Comparison of ENCODE assay signal across 8 cellular contexts in the genomic region with DNA sequence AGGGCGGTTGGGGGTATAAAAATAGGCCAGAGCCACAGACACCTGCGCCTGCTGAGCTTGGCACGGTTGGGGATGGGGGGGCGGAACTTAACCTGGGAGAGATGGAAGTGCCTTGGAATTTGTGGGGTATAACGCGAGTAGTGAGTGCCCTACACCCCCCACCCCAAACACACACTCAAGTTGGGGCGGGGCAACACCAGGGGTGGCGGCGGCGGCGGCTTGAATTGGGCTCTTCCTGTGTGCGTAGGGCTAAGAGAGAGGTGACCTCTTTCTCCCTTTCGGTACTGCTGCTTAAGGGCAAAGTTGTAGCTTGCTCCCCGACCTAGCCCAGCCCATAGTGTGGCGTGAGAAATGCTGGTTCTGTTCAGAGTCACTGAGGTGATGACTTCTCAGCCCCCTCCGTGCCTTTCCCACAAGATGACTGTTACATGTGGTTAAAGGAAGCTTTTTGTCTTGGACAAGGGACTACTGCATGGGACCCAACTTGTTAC. TPM values are rescaled to one million over a fixed set of nuclear protein-coding genes. Genes with fewer than 3 reads are reported as not detected.
A peak's percentile ranks its signal among the peaks of the same experiment; 100 is the strongest.
DNase-seq lines count a peak whose midpoint lies in the region; ATAC-seq lines count a peak whose summit lies in the region.

No MANE protein-coding gene starts in this region.

- no peaks in the 10 kb centered on the region for H3K27me3 Mint-ChIP-seq in activated naive CD8-positive, alpha-beta T cell treated with anti-CD3 and anti-CD28 coated beads, Interleukin-2, amount 10 ng/mL, durations not matched to agents 7 days and 5 days

- peaks cover 12% of the 10 kb centered on the region for H3K4me1 ChIP-seq in iPS-18a (ENCODE audit: control insufficient read depth, low read depth, low read length)

- in situ Hi-C loops in SK-MEL-5 (cut with HindIII; ENCODE audit: low pct_unique_long_range_greater_than_20kb, low sequenced_read_pairs) = no loop called here

- H3K4me3 Mint-ChIP-seq in activated naive CD8-positive, alpha-beta T cell treated with anti-CD3 and anti-CD28 coated beads, Interleukin-2, amount 10 ng/mL, durations not matched to agents 7 days and 5 days = peak overlapping the region; percentile 95

- H3K9ac ChIP-seq in iPS-18a (ENCODE audit: low read length) = peak overlapping the region; percentile 57

- ATAC-seq in HG03045 (IDR thresholded peaks at IDR 0.05; ENCODE audit: unreplicated experiment) = peak; percentile 48
- ATAC-seq in activated naive CD8-positive, alpha-beta T cell treated with anti-CD3 and anti-CD28 coated beads, Interleukin-2, amount 10 ng/mL, durations not matched to agents 7 days and 5 days (ENCODE audit: low read depth) = peak; percentile 58

- H3K9me3 ChIP-seq in iPS-18a (ENCODE audit: control insufficient read depth, low read depth, low read length) = peaks cover 9% of the 10 kb centered on the region

- H3K36me3 Mint-ChIP-seq in activated naive CD8-positive, alpha-beta T cell treated with anti-CD3 and anti-CD28 coated beads, Interleukin-2, amount 10 ng/mL, durations not matched to agents 7 days and 5 days = peaks cover 13% of the 10 kb centered on the region

- DNase-seq in NCI-H510A treated with DMSO at 0.1 percent for 48 hours (lab: John Stamatoyannopoulos, UW) (peak; percentile 62), NCI-H510A (lab: John Stamatoyannopoulos, UW) (no peak), SK-MEL-5 (ENCODE audit: low read depth, low spot score) (peak; percentile 1), KG1 (lab: John Stamatoyannopoulos, UW) (no peak)
- DNase-seq in activated naive CD8-positive, alpha-beta T cell treated with anti-CD3 and anti-CD28 coated beads, Interleukin-2, amount 10 ng/mL, durations not matched to agents 7 days and 5 days = peak; percentile 59
- DNase-seq in stimulated activated CD4-positive, alpha-beta T cell treated with anti-CD3 and anti-CD28 coated beads, Interleukin-15, amount 100 ng/mL, for 24 hours = peak; percentile 73

- POLR2A ChIA-PET in activated naive CD8-positive, alpha-beta T cell treated with anti-CD3 and anti-CD28 coated beads, Interleukin-2, amount 10 ng/mL, durations not matched to agents 7 days and 5 days (lab: Charles Lee) = interaction anchor here (0.9 to 2.9 kb wide), 7 partner anchors 8 to 464 kb away, joined by 3 to 22 read pairs (median 3); no protein-coding TSS in a partner anchor

- no peaks in the 10 kb centered on the region for H3K36me3 ChIP-seq in iPS-18a (ENCODE audit: control insufficient read depth, low read depth, low read length)

- H3K27ac ChIP-seq in iPS-18a (ENCODE audit: low read length) = peak overlapping the region; percentile 39

- H3K9me3 Mint-ChIP-seq in activated naive CD8-positive, alpha-beta T cell treated with anti-CD3 and anti-CD28 coated beads, Interleukin-2, amount 10 ng/mL, durations not matched to agents 7 days and 5 days = no peaks in the 10 kb centered on the region

- peak overlapping the region; percentile 75 for H3K4me3 ChIP-seq in iPS-18a (ENCODE audit: low read length)

- H3K27ac Mint-ChIP-seq in activated naive CD8-positive, alpha-beta T cell treated with anti-CD3 and anti-CD28 coated beads, Interleukin-2, amount 10 ng/mL, durations not matched to agents 7 days and 5 days = peak overlapping the region; percentile 95

- H3K4me1 Mint-ChIP-seq in activated naive CD8-positive, alpha-beta T cell treated with anti-CD3 and anti-CD28 coated beads, Interleukin-2, amount 10 ng/mL, durations not matched to agents 7 days and 5 days = peaks cover 25% of the 10 kb centered on the region

- H3K27me3 ChIP-seq in iPS-18a (ENCODE audit: control insufficient read depth, insufficient read depth, low read length) = no peaks in the 10 kb centered on the region

RNA-seq across cellular contexts. Expression of gene STK26, which starts 0.8 kb away (rescaled TPM):
- total RNA-seq in SK-MEL-5 (2014; rRNA removed; shearing (Covaris generic)) = 23.8 and 30.1 TPM in 2 replicates
- polyA plus RNA-seq in SK-MEL-5 (2015; cell fraction: cytosol; rRNA removed) = 15.9 and 25.6 TPM in 2 replicates
- 15.3 and 17.0 TPM in 2 replicates for polyA plus RNA-seq in SK-MEL-5 (2015; cell fraction: nucleus; rRNA removed)
- 10 to 100 TPM; 52.7 to 54.0 TPM for total RNA-seq in activated naive CD8-positive, alpha-beta T cell treated with anti-CD3 and anti-CD28 coated beads, Interleukin-2, amount 10 ng/mL, durations not matched to agents 7 days and 5 days

Comparison
In these comparisons a context has a peak if more than half of its experiments do, and no peak if none do; other contexts are left out.
1. DNase-seq: peak in NCI-H510A treated with DMSO at 0.1 percent for 48 hours (single experiment), SK-MEL-5 (single experiment), activated naive CD8-positive, alpha-beta T cell treated with anti-CD3 and anti-CD28 coated beads, Interleukin-2, amount 10 ng/mL, durations not matched to agents 7 days and 5 days (single experiment) and stimulated activated CD4-positive, alpha-beta T cell treated with anti-CD3 and anti-CD28 coated beads, Interleukin-15, amount 100 ng/mL, for 24 hours (single experiment); none in NCI-H510A (single experiment) and KG1 (single experiment).